1 cellular context compared by ENCODE assay signal in the genomic region with DNA sequence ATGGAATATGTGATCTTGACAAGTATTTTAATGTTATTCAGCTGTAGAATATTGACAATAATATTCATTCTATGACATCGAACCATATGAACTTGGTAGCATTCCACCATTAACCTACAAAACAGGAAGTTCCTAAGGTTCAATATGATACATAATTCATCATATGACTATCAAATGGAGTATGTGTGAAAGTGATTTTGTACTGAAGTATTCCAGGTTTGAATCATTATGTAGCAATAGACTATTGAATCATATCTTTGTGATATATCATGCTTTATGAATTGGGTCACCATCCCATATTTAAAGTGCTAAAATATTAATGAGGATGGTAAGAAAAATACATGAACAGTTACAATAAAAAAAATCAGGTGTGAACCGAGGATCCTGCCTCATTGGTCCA.
A peak's percentile ranks its signal among the peaks of the same experiment; 100 is the strongest.
TF ChIP-seq lines count a peak whose summit lies in the region.

No MANE protein-coding gene starts in this region.

TF ChIP-seq in GM12878, 131 proteins besides CTCF, POLR2A, EP300 and RAD21 (continued from another document):
- TF ChIP-seq, protein P1, sequence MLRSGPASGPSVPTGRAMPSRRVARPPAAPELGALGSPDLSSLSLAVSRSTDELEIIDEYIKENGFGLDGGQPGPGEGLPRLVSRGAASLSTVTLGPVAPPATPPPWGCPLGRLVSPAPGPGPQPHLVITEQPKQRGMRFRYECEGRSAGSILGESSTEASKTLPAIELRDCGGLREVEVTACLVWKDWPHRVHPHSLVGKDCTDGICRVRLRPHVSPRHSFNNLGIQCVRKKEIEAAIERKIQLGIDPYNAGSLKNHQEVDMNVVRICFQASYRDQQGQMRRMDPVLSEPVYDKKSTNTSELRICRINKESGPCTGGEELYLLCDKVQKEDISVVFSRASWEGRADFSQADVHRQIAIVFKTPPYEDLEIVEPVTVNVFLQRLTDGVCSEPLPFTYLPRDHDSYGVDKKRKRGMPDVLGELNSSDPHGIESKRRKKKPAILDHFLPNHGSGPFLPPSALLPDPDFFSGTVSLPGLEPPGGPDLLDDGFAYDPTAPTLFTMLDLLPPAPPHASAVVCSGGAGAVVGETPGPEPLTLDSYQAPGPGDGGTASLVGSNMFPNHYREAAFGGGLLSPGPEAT (IDR thresholded peaks at IDR 0.05; ENCODE audit: low read depth) = no peak
- TF ChIP-seq NRF1 (conservative IDR thresholded peaks at IDR 0.05; ENCODE audit: low read depth, low read length) = no peak
- TF ChIP-seq PAX8 (IDR thresholded peaks at IDR 0.05) = no peak
- no peak for TF ChIP-seq RBBP5 (conservative IDR thresholded peaks at IDR 0.05)
- peak; percentile 32; the same call in 1 of the 2 replicates for TF ChIP-seq RUNX3 (IDR thresholded peaks at IDR 0.05; ENCODE audit: low read length)
- TF ChIP-seq DPF2 (IDR thresholded peaks at IDR 0.05) = no peak
- no peak for TF ChIP-seq BHLHE40 (IDR thresholded peaks at IDR 0.05; ENCODE audit: borderline replicate concordance in 1 of 2, low read depth in 2 of 2, low read length in 1 of 2)
- TF ChIP-seq, protein P2, sequence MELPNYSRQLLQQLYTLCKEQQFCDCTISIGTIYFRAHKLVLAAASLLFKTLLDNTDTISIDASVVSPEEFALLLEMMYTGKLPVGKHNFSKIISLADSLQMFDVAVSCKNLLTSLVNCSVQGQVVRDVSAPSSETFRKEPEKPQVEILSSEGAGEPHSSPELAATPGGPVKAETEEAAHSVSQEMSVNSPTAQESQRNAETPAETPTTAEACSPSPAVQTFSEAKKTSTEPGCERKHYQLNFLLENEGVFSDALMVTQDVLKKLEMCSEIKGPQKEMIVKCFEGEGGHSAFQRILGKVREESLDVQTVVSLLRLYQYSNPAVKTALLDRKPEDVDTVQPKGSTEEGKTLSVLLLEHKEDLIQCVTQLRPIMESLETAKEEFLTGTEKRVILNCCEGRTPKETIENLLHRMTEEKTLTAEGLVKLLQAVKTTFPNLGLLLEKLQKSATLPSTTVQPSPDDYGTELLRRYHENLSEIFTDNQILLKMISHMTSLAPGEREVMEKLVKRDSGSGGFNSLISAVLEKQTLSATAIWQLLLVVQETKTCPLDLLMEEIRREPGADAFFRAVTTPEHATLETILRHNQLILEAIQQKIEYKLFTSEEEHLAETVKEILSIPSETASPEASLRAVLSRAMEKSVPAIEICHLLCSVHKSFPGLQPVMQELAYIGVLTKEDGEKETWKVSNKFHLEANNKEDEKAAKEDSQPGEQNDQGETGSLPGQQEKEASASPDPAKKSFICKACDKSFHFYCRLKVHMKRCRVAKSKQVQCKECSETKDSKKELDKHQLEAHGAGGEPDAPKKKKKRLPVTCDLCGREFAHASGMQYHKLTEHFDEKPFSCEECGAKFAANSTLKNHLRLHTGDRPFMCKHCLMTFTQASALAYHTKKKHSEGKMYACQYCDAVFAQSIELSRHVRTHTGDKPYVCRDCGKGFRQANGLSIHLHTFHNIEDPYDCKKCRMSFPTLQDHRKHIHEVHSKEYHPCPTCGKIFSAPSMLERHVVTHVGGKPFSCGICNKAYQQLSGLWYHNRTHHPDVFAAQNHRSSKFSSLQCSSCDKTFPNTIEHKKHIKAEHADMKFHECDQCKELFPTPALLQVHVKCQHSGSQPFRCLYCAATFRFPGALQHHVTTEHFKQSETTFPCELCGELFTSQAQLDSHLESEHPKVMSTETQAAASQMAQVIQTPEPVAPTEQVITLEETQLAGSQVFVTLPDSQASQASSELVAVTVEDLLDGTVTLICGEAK (IDR thresholded peaks at IDR 0.05; ENCODE audit: borderline replicate concordance) = no peak
- TF ChIP-seq, protein P3, sequence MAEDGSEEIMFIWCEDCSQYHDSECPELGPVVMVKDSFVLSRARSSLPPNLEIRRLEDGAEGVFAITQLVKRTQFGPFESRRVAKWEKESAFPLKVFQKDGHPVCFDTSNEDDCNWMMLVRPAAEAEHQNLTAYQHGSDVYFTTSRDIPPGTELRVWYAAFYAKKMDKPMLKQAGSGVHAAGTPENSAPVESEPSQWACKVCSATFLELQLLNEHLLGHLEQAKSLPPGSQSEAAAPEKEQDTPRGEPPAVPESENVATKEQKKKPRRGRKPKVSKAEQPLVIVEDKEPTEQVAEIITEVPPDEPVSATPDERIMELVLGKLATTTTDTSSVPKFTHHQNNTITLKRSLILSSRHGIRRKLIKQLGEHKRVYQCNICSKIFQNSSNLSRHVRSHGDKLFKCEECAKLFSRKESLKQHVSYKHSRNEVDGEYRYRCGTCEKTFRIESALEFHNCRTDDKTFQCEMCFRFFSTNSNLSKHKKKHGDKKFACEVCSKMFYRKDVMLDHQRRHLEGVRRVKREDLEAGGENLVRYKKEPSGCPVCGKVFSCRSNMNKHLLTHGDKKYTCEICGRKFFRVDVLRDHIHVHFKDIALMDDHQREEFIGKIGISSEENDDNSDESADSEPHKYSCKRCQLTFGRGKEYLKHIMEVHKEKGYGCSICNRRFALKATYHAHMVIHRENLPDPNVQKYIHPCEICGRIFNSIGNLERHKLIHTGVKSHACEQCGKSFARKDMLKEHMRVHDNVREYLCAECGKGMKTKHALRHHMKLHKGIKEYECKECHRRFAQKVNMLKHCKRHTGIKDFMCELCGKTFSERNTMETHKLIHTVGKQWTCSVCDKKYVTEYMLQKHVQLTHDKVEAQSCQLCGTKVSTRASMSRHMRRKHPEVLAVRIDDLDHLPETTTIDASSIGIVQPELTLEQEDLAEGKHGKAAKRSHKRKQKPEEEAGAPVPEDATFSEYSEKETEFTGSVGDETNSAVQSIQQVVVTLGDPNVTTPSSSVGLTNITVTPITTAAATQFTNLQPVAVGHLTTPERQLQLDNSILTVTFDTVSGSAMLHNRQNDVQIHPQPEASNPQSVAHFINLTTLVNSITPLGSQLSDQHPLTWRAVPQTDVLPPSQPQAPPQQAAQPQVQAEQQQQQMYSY (CRISPR knock-in tag; IDR thresholded peaks at IDR 0.05) = no peak
- no peak for TF ChIP-seq NFXL1 (IDR thresholded peaks at IDR 0.05; ENCODE audit: borderline replicate concordance)
- 0 out of 2 replicates have a peak, but pooled peaks have one; percentile 23 for TF ChIP-seq CREM (IDR thresholded peaks at IDR 0.05; ENCODE audit: low read depth)
- no peak for TF ChIP-seq HDAC2 (IDR thresholded peaks at IDR 0.05)
- TF ChIP-seq, protein P4, sequence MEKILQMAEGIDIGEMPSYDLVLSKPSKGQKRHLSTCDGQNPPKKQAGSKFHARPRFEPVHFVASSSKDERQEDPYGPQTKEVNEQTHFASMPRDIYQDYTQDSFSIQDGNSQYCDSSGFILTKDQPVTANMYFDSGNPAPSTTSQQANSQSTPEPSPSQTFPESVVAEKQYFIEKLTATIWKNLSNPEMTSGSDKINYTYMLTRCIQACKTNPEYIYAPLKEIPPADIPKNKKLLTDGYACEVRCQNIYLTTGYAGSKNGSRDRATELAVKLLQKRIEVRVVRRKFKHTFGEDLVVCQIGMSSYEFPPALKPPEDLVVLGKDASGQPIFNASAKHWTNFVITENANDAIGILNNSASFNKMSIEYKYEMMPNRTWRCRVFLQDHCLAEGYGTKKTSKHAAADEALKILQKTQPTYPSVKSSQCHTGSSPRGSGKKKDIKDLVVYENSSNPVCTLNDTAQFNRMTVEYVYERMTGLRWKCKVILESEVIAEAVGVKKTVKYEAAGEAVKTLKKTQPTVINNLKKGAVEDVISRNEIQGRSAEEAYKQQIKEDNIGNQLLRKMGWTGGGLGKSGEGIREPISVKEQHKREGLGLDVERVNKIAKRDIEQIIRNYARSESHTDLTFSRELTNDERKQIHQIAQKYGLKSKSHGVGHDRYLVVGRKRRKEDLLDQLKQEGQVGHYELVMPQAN (conservative IDR thresholded peaks at IDR 0.05) = no peak
- no peak for TF ChIP-seq SIX5 (IDR thresholded peaks at IDR 0.05; ENCODE audit: low read depth, low read length, severe bottlenecking)
- no peak for TF ChIP-seq SMAD1 (IDR thresholded peaks at IDR 0.05; ENCODE audit: low read depth, partially characterized antibody)
- no peak for TF ChIP-seq ZSCAN29 (IDR thresholded peaks at IDR 0.05)
- no peak for TF ChIP-seq ZNF274 (IDR thresholded peaks at IDR 0.05; ENCODE audit: insufficient read depth, insufficient read length)
- no peak for TF ChIP-seq ZNF384 (IDR thresholded peaks at IDR 0.05; ENCODE audit: borderline replicate concordance, low read depth, low read length)
- no peak for TF ChIP-seq CREB1 (IDR thresholded peaks at IDR 0.05; ENCODE audit: low read depth)
- no peak for TF ChIP-seq TAF1 (IDR thresholded peaks at IDR 0.05; ENCODE audit: borderline replicate concordance, low read depth, low read length)
- TF ChIP-seq JUNB (IDR thresholded peaks at IDR 0.05) = peak; percentile 90
- TF ChIP-seq NBN (IDR thresholded peaks at IDR 0.05) = no peak
- no peak for TF ChIP-seq NR2C2 (IDR thresholded peaks at IDR 0.05; ENCODE audit: borderline replicate concordance, control insufficient read depth, insufficient read length, low read depth)
- TF ChIP-seq CBX3 (IDR thresholded peaks at IDR 0.05; ENCODE audit: borderline replicate concordance, low read depth) = no peak
- no peak for TF ChIP-seq NR2C1 (IDR thresholded peaks at IDR 0.05)
